ENCODE assay signal across 19 cellular contexts in genomic region chr7:11592699-11593098, GRCh38.
DNase-seq lines count a peak whose midpoint lies in the region; ATAC-seq and TF ChIP-seq lines count a peak whose summit lies in the region.
"Had no signal": no experiment of that assay in that cellular context is flagged by ENCODE, and none has a peak within 500 bp of the region (broad histone marks: within the 10 kb centered on the region; RNA-seq: fewer than 3 reads in every experiment).

No MANE protein-coding gene starts in this region.

- no peak overlapping the region for H3K27ac ChIP-seq in mesenchymal stem cell (ENCODE audit: low read length, poor library complexity, severe bottlenecking)
- H3K27ac ChIP-seq in MM.1S (ENCODE audit: low read length), result no peak overlapping the region
- H3K27ac ChIP-seq: 22Rv1, BLaER1, KMS-11, SJCRH30 had no signal

- no peak overlapping the region for H2AFZ ChIP-seq in mesenchymal stem cell (ENCODE audit: low read depth, low read length)
- H2AFZ ChIP-seq in MM.1S (ENCODE audit: low read length), result no peak overlapping the region

- no peak overlapping the region for H3K4me3 ChIP-seq in mesenchymal stem cell (ENCODE audit: insufficient read depth in 1 of 2, low read depth in 1 of 2, low read length in 2 of 2)
- no peak overlapping the region for H3K4me3 ChIP-seq in MM.1S (ENCODE audit: low read length)
- H3K4me3 ChIP-seq: BLaER1, SJCRH30 had no signal

- H3K18ac ChIP-seq in mesenchymal stem cell (ENCODE audit: low read depth in 1 of 2, low read length in 2 of 2), result no peak overlapping the region

- H3K36me3 ChIP-seq in mesenchymal stem cell (ENCODE audit: control insufficient read depth in 1 of 2, insufficient read depth in 2 of 2, low read depth in 1 of 2, low read length in 2 of 2) (no peaks in the 10 kb centered on the region), MM.1S (replicated peaks; ENCODE audit: insufficient read depth, low read length) (no peaks in the 10 kb centered on the region)
- H3K36me3 ChIP-seq: BLaER1, SJCRH30 had no signal

- H3K79me1 ChIP-seq in mesenchymal stem cell (replicated peaks; ENCODE audit: low read length, poor library complexity, severe bottlenecking), result no peaks in the 10 kb centered on the region

- peaks cover 19% of the 10 kb centered on the region for H3K36me3 Mint-ChIP-seq in endothelial cell (ENCODE audit: low read depth, unreplicated experiment)

- H3K4ac ChIP-seq in mesenchymal stem cell (ENCODE audit: low read depth in 1 of 2, low read length in 2 of 2), result no peak overlapping the region

- H3K9ac ChIP-seq in mesenchymal stem cell (ENCODE audit: low read length) (no peak overlapping the region), MM.1S (ENCODE audit: low read length) (no peak overlapping the region)
- H3K9ac ChIP-seq: BLaER1, KMS-11 had no signal

- DNase-seq in DMS153 (lab: John Stamatoyannopoulos, UW), result peak; percentile 33
- DNase-seq in DMS153 treated with DMSO at 0.1 percent for 48 hours (lab: John Stamatoyannopoulos, UW; ENCODE audit: unreplicated experiment), result no peak
- DNase-seq in M059J (ENCODE audit: low read depth), result peak; percentile 37
- no peak for DNase-seq in endothelial cell (ENCODE audit: low spot score)
- peak; percentile 4 for DNase-seq in mesenchymal stem cell
- DNase-seq in MM.1S, result no peak
- DNase-seq in midbrain (lab: John Stamatoyannopoulos, UW), result no peak
- DNase-seq: DMS79, GDM1, GOT3, NCI-H1417 treated with DMSO at 0.1 percent for 48 hours, NCI-H2029, NCI-H2171 treated with DMSO at 0.1 percent for 48 hours, NCI-H510A treated with DMSO at 0.1 percent for 48 hours, SJCRH30 had no signal

- no peak overlapping the region for H4K8ac ChIP-seq in mesenchymal stem cell (ENCODE audit: low read length)

- no peak overlapping the region for H3K4me3 Mint-ChIP-seq in endothelial cell (ENCODE audit: unreplicated experiment)

- TF ChIP-seq CTCF in endothelial cell (IDR thresholded peaks at IDR 0.05; ENCODE audit: unreplicated experiment) (no peak), MM.1S (IDR thresholded peaks at IDR 0.05; ENCODE audit: low read length) (no peak)

- H3K27ac Mint-ChIP-seq in endothelial cell (ENCODE audit: unreplicated experiment), result peak overlapping the region; percentile 49

- H3K4me2 ChIP-seq in mesenchymal stem cell (ENCODE audit: low read length, poor library complexity, severe bottlenecking) (no peak overlapping the region), MM.1S (ENCODE audit: low read depth, low read length) (no peak overlapping the region)
- H3K4me2 ChIP-seq: KMS-11 had no signal

- H3K9me2 ChIP-seq in MM.1S (replicated peaks; ENCODE audit: insufficient read depth, low read length), result no peaks in the 10 kb centered on the region

- H3K23ac ChIP-seq in mesenchymal stem cell (ENCODE audit: low read length in 2 of 2), result no peak overlapping the region

- peaks cover 32% of the 10 kb centered on the region for H3K4me1 Mint-ChIP-seq in endothelial cell (ENCODE audit: unreplicated experiment)

- WGBS in mesenchymal stem cell, result 60% methylated on average over 1 of the region's 3 CpGs

- H2BK12ac ChIP-seq in mesenchymal stem cell (ENCODE audit: low read length in 2 of 2), result no peak overlapping the region

- no peaks in the 10 kb centered on the region for H3K4me1 ChIP-seq in mesenchymal stem cell (ENCODE audit: control insufficient read depth, insufficient read depth, low read depth, low read length)
- no peaks in the 10 kb centered on the region for H3K4me1 ChIP-seq in MM.1S (ENCODE audit: low read length)
- H3K4me1 ChIP-seq: SJCRH30 had no signal

- H3F3A ChIP-seq in MM.1S (ENCODE audit: insufficient read depth, low read length), result no peaks in the 10 kb centered on the region

- H2BK15ac ChIP-seq in mesenchymal stem cell (ENCODE audit: low read depth, poor library complexity, severe bottlenecking), result no peak overlapping the region

- H3K27me3 ChIP-seq in mesenchymal stem cell (ENCODE audit: control insufficient read depth in 1 of 2, insufficient read depth in 1 of 2, low read length in 2 of 2) (no peaks in the 10 kb centered on the region), MM.1S (replicated peaks; ENCODE audit: insufficient read depth, low read length) (no peaks in the 10 kb centered on the region)
- H3K27me3 ChIP-seq: BLaER1, SJCRH30 had no signal

- no peak overlapping the region for H3K14ac ChIP-seq in mesenchymal stem cell (ENCODE audit: low read length in 2 of 2)

- no peaks in the 10 kb centered on the region for H3K9me3 Mint-ChIP-seq in endothelial cell (ENCODE audit: unreplicated experiment)

- no peaks in the 10 kb centered on the region for H3K79me2 ChIP-seq in MM.1S (ENCODE audit: low read length)

- H4K20me1 ChIP-seq in MM.1S (ENCODE audit: insufficient read depth, low read length), result no peaks in the 10 kb centered on the region
- H4K20me1 ChIP-seq: BLaER1 had no signal

- H2BK5ac ChIP-seq in mesenchymal stem cell (ENCODE audit: low read depth, low read length, poor library complexity, severe bottlenecking), result no peak overlapping the region

- no peaks in the 10 kb centered on the region for H3K27me3 Mint-ChIP-seq in endothelial cell (ENCODE audit: unreplicated experiment)

- H2AK5ac ChIP-seq in mesenchymal stem cell (ENCODE audit: low read length, severe bottlenecking), result no peak overlapping the region

- H3K9me3 ChIP-seq in mesenchymal stem cell (ENCODE audit: control insufficient read depth, low read length), result no peaks in the 10 kb centered on the region
- no peaks in the 10 kb centered on the region for H3K9me3 ChIP-seq in MM.1S (replicated peaks; ENCODE audit: insufficient read depth, low read length)
- H3K9me3 ChIP-seq: BLaER1, SJCRH30 had no signal

- no peak overlapping the region for H2BK120ac ChIP-seq in mesenchymal stem cell (ENCODE audit: low read depth, low read length)

- H4K91ac ChIP-seq in mesenchymal stem cell (ENCODE audit: low read length), result no peak overlapping the region

- ATAC-seq in HG02840 (IDR thresholded peaks at IDR 0.05; ENCODE audit: low FRiP score, unreplicated experiment), result no peak

Comparison
In these comparisons a context has a peak if more than half of its experiments do, and no peak if none do; other contexts are left out.
1. DNase-seq: peak in DMS153 (single experiment), M059J (single experiment) and mesenchymal stem cell (single experiment); none in DMS153 treated with DMSO at 0.1 percent for 48 hours (single experiment), endothelial cell (single experiment), MM.1S (single experiment) and midbrain (single experiment).